In the genomic region with DNA sequence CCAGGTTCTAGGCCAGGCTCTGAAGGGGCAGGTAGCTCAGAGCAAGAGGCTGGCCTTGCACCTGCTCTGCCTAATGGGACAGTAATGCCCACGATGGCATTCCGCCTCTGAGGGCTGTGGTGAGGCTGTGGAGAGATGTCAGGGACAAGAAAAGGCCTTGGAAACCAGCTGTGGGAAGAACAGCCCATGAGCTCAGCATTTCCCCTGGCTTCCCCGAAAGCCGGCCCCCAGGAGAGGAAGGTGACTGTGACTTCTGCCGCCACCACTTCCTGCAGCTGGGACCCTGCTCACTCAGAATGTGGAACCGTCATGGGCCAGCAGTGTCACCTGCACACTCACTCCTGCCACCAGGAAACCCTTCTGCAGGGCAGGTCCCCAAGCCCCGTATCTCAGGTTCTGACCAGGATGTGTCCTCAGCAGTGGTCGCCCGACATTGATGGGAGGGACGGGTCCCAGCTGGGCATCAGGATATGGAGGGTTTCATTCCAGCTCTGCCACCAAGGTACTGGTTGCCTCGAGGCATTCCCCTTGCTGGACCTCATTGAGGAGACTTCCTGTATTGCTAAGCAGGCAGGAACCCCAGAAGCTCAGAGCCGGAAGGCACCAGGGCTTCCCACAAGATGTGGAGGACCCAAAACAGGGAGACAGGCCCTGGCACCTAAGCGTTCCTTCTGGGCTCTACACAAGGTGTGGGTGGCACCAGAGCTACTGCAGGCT, we compare ENCODE assay signal across 8 cellular contexts. TPM values are rescaled to one million over a fixed set of nuclear protein-coding genes. Genes with fewer than 3 reads are reported as not detected.
DNase-seq lines count a peak whose midpoint lies in the region; ATAC-seq and TF ChIP-seq lines count a peak whose summit lies in the region.

No MANE protein-coding gene starts in this region.

- H3K36me3 ChIP-seq in naive thymus-derived CD4-positive, alpha-beta T cell (ENCODE audit: control insufficient read depth in 2 of 3, insufficient read depth in 3 of 3, low read length in 3 of 3) = no peaks in the 10 kb centered on the region

- H3K36me3 Mint-ChIP-seq in activated CD8-positive, alpha-beta memory T cell treated with anti-CD3 and anti-CD28 coated beads, Interleukin-2, amount 10 ng/mL, durations not matched to agents 7 days and 5 days = peaks cover 2% of the 10 kb centered on the region
- no peaks in the 10 kb centered on the region for H3K36me3 Mint-ChIP-seq in naive thymus-derived CD4-positive, alpha-beta T cell

- H3K4me1 Mint-ChIP-seq in activated CD8-positive, alpha-beta memory T cell treated with anti-CD3 and anti-CD28 coated beads, Interleukin-2, amount 10 ng/mL, durations not matched to agents 7 days and 5 days = peaks cover 68% of the 10 kb centered on the region
- H3K4me1 Mint-ChIP-seq in naive thymus-derived CD4-positive, alpha-beta T cell = peaks cover 40 to 70% (median 53%) of the 10 kb centered on the region in 7 donors

- intact Hi-C loops in naive thymus-derived CD4-positive, alpha-beta T cell (cut with micrococcal nuclease) = loop anchor here (1.0 to 5.0 kb wide), 5 partner anchors 20 to 58 kb away; partner anchors contain the start of genes SEMA7A (in 1 of the 2) and UBL7 (in 1 of the 2)

- no peaks in the 10 kb centered on the region for H3K27me3 ChIP-seq in HL-60 (ENCODE audit: insufficient read depth, poor library complexity, severe bottlenecking)
- H3K27me3 ChIP-seq in naive thymus-derived CD4-positive, alpha-beta T cell (ENCODE audit: control insufficient read depth in 2 of 2, insufficient read depth in 2 of 2, low read length in 2 of 2) = no peaks in the 10 kb centered on the region

- H3K27ac ChIP-seq in HL-60 (replicated peaks) = peak overlapping the region; percentile 62
- no peak overlapping the region for H3K27ac ChIP-seq in naive thymus-derived CD4-positive, alpha-beta T cell (ENCODE audit: low read depth, low read length)

- no peaks in the 10 kb centered on the region for H3K9me3 Mint-ChIP-seq in activated CD8-positive, alpha-beta memory T cell treated with anti-CD3 and anti-CD28 coated beads, Interleukin-2, amount 10 ng/mL, durations not matched to agents 7 days and 5 days (ENCODE audit: low read depth)
- H3K9me3 Mint-ChIP-seq in naive thymus-derived CD4-positive, alpha-beta T cell = no peaks in the 10 kb centered on the region

- no peaks in the 10 kb centered on the region for H3K27me3 Mint-ChIP-seq in activated CD8-positive, alpha-beta memory T cell treated with anti-CD3 and anti-CD28 coated beads, Interleukin-2, amount 10 ng/mL, durations not matched to agents 7 days and 5 days
- no peaks in the 10 kb centered on the region for H3K27me3 Mint-ChIP-seq in naive thymus-derived CD4-positive, alpha-beta T cell

- peak; percentile 74 to 86 for DNase-seq in HL-60 (ENCODE audit: low read depth in 1 of 2, low spot score in 1 of 2)
- peak; percentile 95 for DNase-seq in activated CD8-positive, alpha-beta memory T cell treated with anti-CD3 and anti-CD28 coated beads, Interleukin-2, amount 10 ng/mL, durations not matched to agents 7 days and 5 days
- DNase-seq in naive thymus-derived CD4-positive, alpha-beta T cell = peak in 6 of 9 donors; percentile 26 to 80 (median 32)
- DNase-seq in cerebellum (ENCODE audit: low spot score) = no peak
- no peak for DNase-seq in AG08396 (ENCODE audit: low spot score)
- no peak for DNase-seq in middle frontal gyrus (ENCODE audit: extremely low spot score, low spot score)
- DNase-seq in NCI-H748 (lab: John Stamatoyannopoulos, UW; ENCODE audit: unreplicated experiment) = no peak

- CTCF ChIA-PET in activated CD8-positive, alpha-beta memory T cell treated with anti-CD3 and anti-CD28 coated beads, Interleukin-2, amount 10 ng/mL, durations not matched to agents 7 days and 5 days (lab: Charles Lee) = interaction anchor here (0.8 to 12.3 kb wide), 18 partner anchors 10 to 506 kb away, joined by 3 to 123 read pairs (median 4); partner anchors contain the start of genes SEMA7A and UBL7
- CTCF ChIA-PET in naive thymus-derived CD4-positive, alpha-beta T cell (lab: Charles Lee) = interaction anchor here (0.8 to 1.3 kb wide), 5 partner anchors 13 to 31 kb away, joined by 3 to 5 read pairs (median 3); partner anchors contain the start of gene SEMA7A

- H3K4me3 Mint-ChIP-seq in activated CD8-positive, alpha-beta memory T cell treated with anti-CD3 and anti-CD28 coated beads, Interleukin-2, amount 10 ng/mL, durations not matched to agents 7 days and 5 days = peak overlapping the region; percentile 25
- peak overlapping the region in 9 of 10 donors; percentile 19 to 67 (median 49) for H3K4me3 Mint-ChIP-seq in naive thymus-derived CD4-positive, alpha-beta T cell

- H3K4me3 ChIP-seq in HL-60 (replicated peaks; ENCODE audit: insufficient read depth, low read length) = no peak overlapping the region
- H3K4me3 ChIP-seq in naive thymus-derived CD4-positive, alpha-beta T cell (ENCODE audit: low read length) = peak overlapping the region; percentile 10

- peaks cover 43 to 57% of the 10 kb centered on the region in 2 donors for H3K4me1 ChIP-seq in naive thymus-derived CD4-positive, alpha-beta T cell (ENCODE audit: control insufficient read depth in 2 of 2, insufficient read depth in 2 of 2, low read length in 2 of 2)

- peak; percentile 33 for ATAC-seq in GM19035 (IDR thresholded peaks at IDR 0.05; ENCODE audit: unreplicated experiment)
- peak; percentile 76 for ATAC-seq in activated CD8-positive, alpha-beta memory T cell treated with anti-CD3 and anti-CD28 coated beads, Interleukin-2, amount 10 ng/mL, durations not matched to agents 7 days and 5 days
- peak; percentile 75 for ATAC-seq in naive thymus-derived CD4-positive, alpha-beta T cell

- no peak for TF ChIP-seq CTCF in HL-60 (IDR thresholded peaks at IDR 0.05; ENCODE audit: insufficient read depth, low read length)

- no peaks in the 10 kb centered on the region for H3K9me3 ChIP-seq in naive thymus-derived CD4-positive, alpha-beta T cell (ENCODE audit: control insufficient read depth in 2 of 3, low read length in 3 of 3)

- POLR2A ChIA-PET in naive thymus-derived CD4-positive, alpha-beta T cell (lab: Charles Lee) = interaction anchor here (0.5 to 1.1 kb wide), 3 partner anchors 28 to 57 kb away, joined by 3 to 4 read pairs (median 3); no protein-coding TSS in a partner anchor

- H3K27ac Mint-ChIP-seq in activated CD8-positive, alpha-beta memory T cell treated with anti-CD3 and anti-CD28 coated beads, Interleukin-2, amount 10 ng/mL, durations not matched to agents 7 days and 5 days = peak overlapping the region; percentile 90
- peak overlapping the region in 7 of 9 donors; percentile 2 to 85 (median 49) for H3K27ac Mint-ChIP-seq in naive thymus-derived CD4-positive, alpha-beta T cell

RNA-seq across cellular contexts. Expression of gene SEMA7A, which starts 30.7 kb away (rescaled TPM):
- 10 to 100 TPM; 26.4 to 32.9 TPM for total RNA-seq in activated CD8-positive, alpha-beta memory T cell treated with anti-CD3 and anti-CD28 coated beads, Interleukin-2, amount 10 ng/mL, durations not matched to agents 7 days and 5 days
- 10 to 100 TPM in 2 of 5 experiments, 1 to 10 TPM in 3; 1.6 to 15.7 (median 5.0) TPM for total RNA-seq in naive thymus-derived CD4-positive, alpha-beta T cell
- not detected for polyA plus RNA-seq in naive thymus-derived CD4-positive, alpha-beta T cell
- total RNA-seq in cerebellum = 18.1 TPM

RNA-seq across cellular contexts. Expression of gene CYP11A1, which starts 35.6 kb away (rescaled TPM):
- total RNA-seq in activated CD8-positive, alpha-beta memory T cell treated with anti-CD3 and anti-CD28 coated beads, Interleukin-2, amount 10 ng/mL, durations not matched to agents 7 days and 5 days = under 1 TPM in 1 of 2 experiments, not detected in 1; 0.55 TPM
- total RNA-seq in naive thymus-derived CD4-positive, alpha-beta T cell = 1 to 10 TPM in 1 of 5 experiments, under 1 TPM in 1, not detected in 3; 0.58 to 1.0 TPM
- not detected for polyA plus RNA-seq in naive thymus-derived CD4-positive, alpha-beta T cell
- total RNA-seq in cerebellum = 0.54 TPM

RNA-seq across cellular contexts. Expression of gene UBL7, which starts 57.9 kb away (rescaled TPM):
- total RNA-seq in activated CD8-positive, alpha-beta memory T cell treated with anti-CD3 and anti-CD28 coated beads, Interleukin-2, amount 10 ng/mL, durations not matched to agents 7 days and 5 days = 10 to 100 TPM; 55.9 to 60.9 TPM
- total RNA-seq in naive thymus-derived CD4-positive, alpha-beta T cell = 10 to 100 TPM; 20.2 to 50.7 (median 40.6) TPM
- polyA plus RNA-seq in naive thymus-derived CD4-positive, alpha-beta T cell = 100 to 1,000 TPM; 108 to 127 TPM
- 18.8 TPM for total RNA-seq in cerebellum

Comparison
In these comparisons a context has a peak if more than half of its experiments do, and no peak if none do; other contexts are left out.
1. DNase-seq: peak in HL-60 (2 of 2), activated CD8-positive, alpha-beta memory T cell treated with anti-CD3 and anti-CD28 coated beads, Interleukin-2, amount 10 ng/mL, durations not matched to agents 7 days and 5 days (single experiment) and naive thymus-derived CD4-positive, alpha-beta T cell (6 of 9); none in cerebellum (single experiment), AG08396 (single experiment), middle frontal gyrus (single experiment) and NCI-H748 (single experiment).
2. Peak in every context shown above with its lines, with median percentiles within 50 percentile points of each other: ATAC-seq.